8 cellular contexts compared by ENCODE assay signal in the genomic region with DNA sequence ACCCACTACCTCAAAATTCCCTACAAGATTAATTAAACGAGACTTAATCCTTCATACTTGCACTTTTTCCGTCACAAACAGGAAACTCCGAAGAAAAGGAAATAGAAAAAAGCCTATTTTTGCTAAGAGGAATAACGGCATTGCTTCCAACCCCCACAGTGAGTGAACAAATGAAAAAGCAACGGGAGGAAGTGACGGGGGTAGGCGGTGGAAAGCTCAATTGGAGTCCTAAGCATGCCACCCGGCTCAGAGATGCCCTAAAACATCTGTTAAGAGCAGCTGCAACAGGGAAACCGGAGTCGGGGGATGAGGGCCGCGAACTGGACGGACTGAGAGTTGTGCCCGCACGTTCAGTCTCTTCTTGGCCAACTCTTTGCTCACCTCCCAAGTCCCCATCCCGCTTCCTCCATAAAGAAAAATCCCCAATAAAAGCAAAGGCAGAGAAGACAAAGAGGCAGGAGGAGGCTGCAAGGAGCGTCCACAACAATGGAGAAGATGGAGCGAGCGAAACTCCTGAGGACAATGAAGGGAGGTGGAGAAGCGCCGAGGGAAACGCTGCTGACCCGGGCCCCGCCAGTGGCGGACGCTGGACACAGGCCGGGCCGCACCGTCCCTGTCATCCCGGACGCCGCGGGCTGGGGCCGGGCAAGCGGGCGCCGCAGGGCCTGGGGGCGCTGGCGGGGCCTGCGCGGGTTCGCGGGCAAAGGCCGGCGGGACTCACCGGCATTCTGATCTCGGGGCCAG. TPM values are rescaled to one million over a fixed set of nuclear protein-coding genes. Genes with fewer than 3 reads are reported as not detected.
A peak's percentile ranks its signal among the peaks of the same experiment; 100 is the strongest.
DNase-seq lines count a peak whose midpoint lies in the region; ATAC-seq and TF ChIP-seq lines count a peak whose summit lies in the region.

No MANE protein-coding gene starts in this region.

- peak overlapping the region; percentile 99 for H3K27ac Mint-ChIP-seq in chondrocyte (ENCODE audit: unreplicated experiment)

- H3K4me1 Mint-ChIP-seq in chondrocyte (ENCODE audit: low read depth), result peaks cover 38% of the 10 kb centered on the region

- H3K9me3 Mint-ChIP-seq in chondrocyte (ENCODE audit: low read depth), result no peaks in the 10 kb centered on the region

- H3K4me3 Mint-ChIP-seq in chondrocyte (ENCODE audit: unreplicated experiment), result peak overlapping the region; percentile 99

- no peaks in the 10 kb centered on the region for H3K27me3 ChIP-seq in MG63

- H3K36me3 Mint-ChIP-seq in chondrocyte (ENCODE audit: low read depth), result peaks cover 2% of the 10 kb centered on the region

- peaks cover 10% of the 10 kb centered on the region for H3K36me3 ChIP-seq in MG63

- H3K4me3 ChIP-seq in GM12865 (ENCODE audit: low read depth, low read length) (peak overlapping the region; percentile 90), MG63 (peak overlapping the region; percentile 73)

- intact Hi-C loops in left colon (cut with DNase I, micrococcal nuclease), result no loop called here

- TF ChIP-seq CTCF in GM12865 (IDR thresholded peaks at IDR 0.05; ENCODE audit: insufficient read depth, low read depth, low read length, missing control alignments) (no peak), chondrocyte (IDR thresholded peaks at IDR 0.05) (no peak)

- peak; percentile 55 for ATAC-seq in left colon

- H3K27me3 Mint-ChIP-seq in chondrocyte (ENCODE audit: low read depth), result no peaks in the 10 kb centered on the region

- DNase-seq in GM12865 (ENCODE audit: low read depth) (peak; percentile 77), H4 (ENCODE audit: low spot score) (peak; percentile 11), MG63 (peak; percentile 61), chondrocyte (ENCODE audit: low spot score) (no peak), left colon (peak; percentile 52 to 63), NCI-H510A treated with DMSO at 0.1 percent for 48 hours (lab: John Stamatoyannopoulos, UW) (no peak)
- DNase-seq in activated CD4-positive, CD25-positive, alpha-beta regulatory T cell (lab: John Stamatoyannopoulos, UW), result peak; percentile 17 to 30 (median 23)
- peak; percentile 73 for DNase-seq in stimulated activated CD4-positive, alpha-beta T cell treated with anti-CD3 and anti-CD28 coated beads, Interleukin-1b, Interleukin-23, amount 100 ng/mL, for 48 hours

- H3K9me3 ChIP-seq in MG63, result no peaks in the 10 kb centered on the region

RNA-seq across cellular contexts. Expression of a gene that starts 0.7 kb away (rescaled TPM):
- 6.6 and 15.4 TPM in 2 replicates for total RNA-seq in H4 (2014; rRNA removed; shearing (Covaris generic))
- 7.0 and 19.2 TPM in 2 replicates for total RNA-seq in MG63 (2014; rRNA removed; shearing (Covaris generic); ENCODE audit: low replicate concordance)
- total RNA-seq in chondrocyte (155 to 166 TPM (median 160 TPM) in 3 replicates), left colon (10 to 100 TPM; 64.9 to 66.1 TPM)

Comparison
In these comparisons a context has a peak if more than half of its experiments do, and no peak if none do; other contexts are left out.
1. DNase-seq: peak in GM12865 (single experiment), H4 (single experiment), MG63 (single experiment), activated CD4-positive, CD25-positive, alpha-beta regulatory T cell (4 of 4), left colon (2 of 2) and stimulated activated CD4-positive, alpha-beta T cell treated with anti-CD3 and anti-CD28 coated beads, Interleukin-1b, Interleukin-23, amount 100 ng/mL, for 48 hours (single experiment); none in chondrocyte (single experiment) and NCI-H510A treated with DMSO at 0.1 percent for 48 hours (single experiment).